Comparison of ENCODE assay signal across 1 cellular context in the genomic region with DNA sequence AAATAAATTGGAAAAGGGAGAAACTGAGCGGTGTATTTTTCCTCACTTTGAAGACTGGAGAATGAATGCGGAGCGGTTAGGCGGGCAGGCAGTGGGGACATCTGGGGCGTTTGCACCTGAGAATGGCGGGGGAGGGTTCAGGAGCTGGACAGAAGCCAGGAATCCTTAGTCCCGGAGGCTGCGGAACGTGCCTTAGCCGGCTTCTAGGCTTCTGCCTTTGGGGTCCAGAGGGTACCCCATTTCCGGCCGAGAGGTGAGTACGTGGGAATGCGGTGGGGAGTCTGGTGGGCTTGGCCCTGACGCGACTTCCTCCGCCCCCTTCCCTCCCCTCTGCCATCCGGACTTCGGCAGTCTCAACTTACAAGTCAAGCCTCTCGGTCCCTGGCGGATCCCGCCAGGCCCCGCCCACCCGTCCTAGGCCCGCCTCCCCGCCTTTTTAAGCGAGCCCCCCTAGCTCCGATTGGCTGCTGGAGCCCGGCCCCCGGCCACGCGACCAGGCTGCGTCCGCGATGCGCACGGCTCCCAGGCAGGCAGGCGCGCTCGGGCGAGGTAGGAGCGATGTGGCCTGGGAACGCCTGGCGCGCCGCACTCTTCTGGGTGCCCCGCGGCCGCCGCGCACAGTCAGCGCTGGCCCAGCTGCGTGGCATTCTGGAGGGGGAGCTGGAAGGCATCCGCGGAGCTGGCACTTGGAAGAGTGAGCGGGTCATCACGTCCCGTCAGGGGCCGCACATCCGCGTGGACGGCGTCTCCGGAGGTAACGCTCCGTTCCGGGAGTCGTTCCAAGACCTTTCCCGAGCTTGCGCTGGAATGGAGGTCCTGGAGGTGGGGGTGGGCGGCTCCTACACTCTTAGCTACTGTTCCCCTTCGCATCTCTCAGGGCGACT.
TF ChIP-seq lines count a peak whose summit lies in the region.

A gene (plus strand): TSS at position 525 of the 884 bp plus-strand sequence. CDS start 34 bp downstream, at position 559.

TF ChIP-seq in K562, 482 proteins besides CTCF, POLR2A, EP300 and RAD21 (continued from another document and continues in another):
- TF ChIP-seq, protein P1, sequence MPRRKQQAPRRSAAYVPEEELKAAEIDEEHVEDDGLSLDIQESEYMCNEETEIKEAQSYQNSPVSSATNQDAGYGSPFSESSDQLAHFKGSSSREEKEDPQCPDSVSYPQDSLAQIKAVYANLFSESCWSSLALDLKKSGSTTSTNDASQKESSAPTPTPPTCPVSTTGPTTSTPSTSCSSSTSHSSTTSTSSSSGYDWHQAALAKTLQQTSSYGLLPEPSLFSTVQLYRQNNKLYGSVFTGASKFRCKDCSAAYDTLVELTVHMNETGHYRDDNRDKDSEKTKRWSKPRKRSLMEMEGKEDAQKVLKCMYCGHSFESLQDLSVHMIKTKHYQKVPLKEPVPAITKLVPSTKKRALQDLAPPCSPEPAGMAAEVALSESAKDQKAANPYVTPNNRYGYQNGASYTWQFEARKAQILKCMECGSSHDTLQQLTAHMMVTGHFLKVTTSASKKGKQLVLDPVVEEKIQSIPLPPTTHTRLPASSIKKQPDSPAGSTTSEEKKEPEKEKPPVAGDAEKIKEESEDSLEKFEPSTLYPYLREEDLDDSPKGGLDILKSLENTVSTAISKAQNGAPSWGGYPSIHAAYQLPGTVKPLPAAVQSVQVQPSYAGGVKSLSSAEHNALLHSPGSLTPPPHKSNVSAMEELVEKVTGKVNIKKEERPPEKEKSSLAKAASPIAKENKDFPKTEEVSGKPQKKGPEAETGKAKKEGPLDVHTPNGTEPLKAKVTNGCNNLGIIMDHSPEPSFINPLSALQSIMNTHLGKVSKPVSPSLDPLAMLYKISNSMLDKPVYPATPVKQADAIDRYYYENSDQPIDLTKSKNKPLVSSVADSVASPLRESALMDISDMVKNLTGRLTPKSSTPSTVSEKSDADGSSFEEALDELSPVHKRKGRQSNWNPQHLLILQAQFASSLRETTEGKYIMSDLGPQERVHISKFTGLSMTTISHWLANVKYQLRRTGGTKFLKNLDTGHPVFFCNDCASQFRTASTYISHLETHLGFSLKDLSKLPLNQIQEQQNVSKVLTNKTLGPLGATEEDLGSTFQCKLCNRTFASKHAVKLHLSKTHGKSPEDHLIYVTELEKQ (CRISPR knock-in tag; IDR thresholded peaks at IDR 0.05) = no peak
- TF ChIP-seq, protein P2, sequence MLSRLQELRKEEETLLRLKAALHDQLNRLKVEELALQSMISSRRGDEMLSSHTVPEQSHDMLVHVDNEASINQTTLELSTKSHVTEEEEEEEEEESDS (CRISPR knock-in tag; IDR thresholded peaks at IDR 0.05) = no peak
- TF ChIP-seq ZNF707 (CRISPR knock-in tag; conservative IDR thresholded peaks at IDR 0.05) (no peak), JUND (IDR thresholded peaks at IDR 0.05; ENCODE audit: borderline replicate concordance, low read depth, low read length) (no peak), JUND (tag; IDR thresholded peaks at IDR 0.05; ENCODE audit: borderline replicate concordance, low read depth, low read length) (no peak), PCBP1 (IDR thresholded peaks at IDR 0.05; ENCODE audit: low read depth, low read length, poor library complexity, severe bottlenecking) (peak; percentile 41), RAD51 (IDR thresholded peaks at IDR 0.05; ENCODE audit: borderline replicate concordance, low read depth) (0 out of 2 replicates have a peak, but pooled peaks have one; percentile 15), CBFB (CRISPR knock-in tag; IDR thresholded peaks at IDR 0.05) (no peak), CREM (IDR thresholded peaks at IDR 0.05; ENCODE audit: low read depth) (peak; percentile 95), SIRT6 (IDR thresholded peaks at IDR 0.05; ENCODE audit: low read depth, low read length) (no peak), SETDB1 (IDR thresholded peaks at IDR 0.05; ENCODE audit: low read length) (no peak), MAFF (IDR thresholded peaks at IDR 0.05; ENCODE audit: low read length) (no peak), FOXA3 (CRISPR knock-in tag; conservative IDR thresholded peaks at IDR 0.05 in 1 of 2, IDR thresholded peaks at IDR 0.05 in 1 of 2) (no peak), ZSCAN29 (IDR thresholded peaks at IDR 0.05) (peak; percentile 60; the same call in 1 of the 2 replicates), TAF1 (IDR thresholded peaks at IDR 0.05; ENCODE audit: control insufficient read depth, extremely low read depth, insufficient read depth, low read length, severe bottlenecking) (no peak), MBD2 (IDR thresholded peaks at IDR 0.05; ENCODE audit: borderline replicate concordance, low read depth) (no peak), HOXB6 (CRISPR knock-in tag; IDR thresholded peaks at IDR 0.05; ENCODE audit: borderline replicate concordance) (no peak), ZNF239 (CRISPR knock-in tag; IDR thresholded peaks at IDR 0.05) (no peak), PML (IDR thresholded peaks at IDR 0.05; ENCODE audit: low read length) (no peak), NFIC (IDR thresholded peaks at IDR 0.05) (peak; percentile 97), HNRNPUL1 (IDR thresholded peaks at IDR 0.05; ENCODE audit: low read length) (no peak), ZNF316 (IDR thresholded peaks at IDR 0.05) (peak; percentile 42), HNRNPLL (IDR thresholded peaks at IDR 0.05; ENCODE audit: low read depth, low read length, poor library complexity, severe bottlenecking) (peak; percentile 26), MTF1 (CRISPR knock-in tag; IDR thresholded peaks at IDR 0.05; ENCODE audit: borderline replicate concordance) (no peak), ZNF561 (CRISPR knock-in tag; conservative IDR thresholded peaks at IDR 0.05) (no peak), ZNF197 (CRISPR knock-in tag; IDR thresholded peaks at IDR 0.05; ENCODE audit: low read depth) (no peak), EP400 (IDR thresholded peaks at IDR 0.05) (peak; percentile 68), NFE2L1 (tag; IDR thresholded peaks at IDR 0.05; ENCODE audit: borderline replicate concordance, low read depth) (no peak), NONO (IDR thresholded peaks at IDR 0.05; ENCODE audit: low read depth in 2 of 2, low read length in 1 of 2) (peak; percentile 39 to 77; a peak in 2 of 4 replicates), SMARCA5 (IDR thresholded peaks at IDR 0.05) (no peak), ZNF444 (CRISPR knock-in tag; IDR thresholded peaks at IDR 0.05) (no peak), SMC3 (conservative IDR thresholded peaks at IDR 0.05; ENCODE audit: insufficient read depth, low read depth, low read length) (no peak), MEF2D (tag; conservative IDR thresholded peaks at IDR 0.05; ENCODE audit: low read depth) (no peak), ZNF589 (CRISPR knock-in tag; IDR thresholded peaks at IDR 0.05; ENCODE audit: low read depth) (no peak), CCNT2 (IDR thresholded peaks at IDR 0.05; ENCODE audit: borderline replicate concordance, extremely low read depth, insufficient read length, low read depth, low read length) (peak; percentile 43), SMARCC2 (IDR thresholded peaks at IDR 0.05; ENCODE audit: low read depth) (no peak), ZNF146 (CRISPR knock-in tag; IDR thresholded peaks at IDR 0.05; ENCODE audit: unreplicated experiment) (no peak), SLC30A9 (CRISPR knock-in tag; IDR thresholded peaks at IDR 0.05) (no peak), SNIP1 (IDR thresholded peaks at IDR 0.05; ENCODE audit: low read depth) (no peak), MAFK (IDR thresholded peaks at IDR 0.05; ENCODE audit: low read length) (no peak), TBP (optimal IDR thresholded peaks at IDR 0.05; ENCODE audit: low read depth, low read length) (peak; percentile 62), DMBX1 (CRISPR knock-in tag; IDR thresholded peaks at IDR 0.05; ENCODE audit: borderline replicate concordance) (no peak)
- TF ChIP-seq, protein P3, sequence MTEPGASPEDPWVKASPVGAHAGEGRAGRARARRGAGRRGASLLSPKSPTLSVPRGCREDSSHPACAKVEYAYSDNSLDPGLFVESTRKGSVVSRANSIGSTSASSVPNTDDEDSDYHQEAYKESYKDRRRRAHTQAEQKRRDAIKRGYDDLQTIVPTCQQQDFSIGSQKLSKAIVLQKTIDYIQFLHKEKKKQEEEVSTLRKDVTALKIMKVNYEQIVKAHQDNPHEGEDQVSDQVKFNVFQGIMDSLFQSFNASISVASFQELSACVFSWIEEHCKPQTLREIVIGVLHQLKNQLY (CRISPR knock-in tag; conservative IDR thresholded peaks at IDR 0.05) = no peak
- TF ChIP-seq, protein P4, sequence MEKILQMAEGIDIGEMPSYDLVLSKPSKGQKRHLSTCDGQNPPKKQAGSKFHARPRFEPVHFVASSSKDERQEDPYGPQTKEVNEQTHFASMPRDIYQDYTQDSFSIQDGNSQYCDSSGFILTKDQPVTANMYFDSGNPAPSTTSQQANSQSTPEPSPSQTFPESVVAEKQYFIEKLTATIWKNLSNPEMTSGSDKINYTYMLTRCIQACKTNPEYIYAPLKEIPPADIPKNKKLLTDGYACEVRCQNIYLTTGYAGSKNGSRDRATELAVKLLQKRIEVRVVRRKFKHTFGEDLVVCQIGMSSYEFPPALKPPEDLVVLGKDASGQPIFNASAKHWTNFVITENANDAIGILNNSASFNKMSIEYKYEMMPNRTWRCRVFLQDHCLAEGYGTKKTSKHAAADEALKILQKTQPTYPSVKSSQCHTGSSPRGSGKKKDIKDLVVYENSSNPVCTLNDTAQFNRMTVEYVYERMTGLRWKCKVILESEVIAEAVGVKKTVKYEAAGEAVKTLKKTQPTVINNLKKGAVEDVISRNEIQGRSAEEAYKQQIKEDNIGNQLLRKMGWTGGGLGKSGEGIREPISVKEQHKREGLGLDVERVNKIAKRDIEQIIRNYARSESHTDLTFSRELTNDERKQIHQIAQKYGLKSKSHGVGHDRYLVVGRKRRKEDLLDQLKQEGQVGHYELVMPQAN (IDR thresholded peaks at IDR 0.05; ENCODE audit: borderline replicate concordance) = peak; percentile 84
- TF ChIP-seq, protein P5, sequence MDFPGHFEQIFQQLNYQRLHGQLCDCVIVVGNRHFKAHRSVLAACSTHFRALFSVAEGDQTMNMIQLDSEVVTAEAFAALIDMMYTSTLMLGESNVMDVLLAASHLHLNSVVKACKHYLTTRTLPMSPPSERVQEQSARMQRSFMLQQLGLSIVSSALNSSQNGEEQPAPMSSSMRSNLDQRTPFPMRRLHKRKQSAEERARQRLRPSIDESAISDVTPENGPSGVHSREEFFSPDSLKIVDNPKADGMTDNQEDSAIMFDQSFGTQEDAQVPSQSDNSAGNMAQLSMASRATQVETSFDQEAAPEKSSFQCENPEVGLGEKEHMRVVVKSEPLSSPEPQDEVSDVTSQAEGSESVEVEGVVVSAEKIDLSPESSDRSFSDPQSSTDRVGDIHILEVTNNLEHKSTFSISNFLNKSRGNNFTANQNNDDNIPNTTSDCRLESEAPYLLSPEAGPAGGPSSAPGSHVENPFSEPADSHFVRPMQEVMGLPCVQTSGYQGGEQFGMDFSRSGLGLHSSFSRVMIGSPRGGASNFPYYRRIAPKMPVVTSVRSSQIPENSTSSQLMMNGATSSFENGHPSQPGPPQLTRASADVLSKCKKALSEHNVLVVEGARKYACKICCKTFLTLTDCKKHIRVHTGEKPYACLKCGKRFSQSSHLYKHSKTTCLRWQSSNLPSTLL (IDR thresholded peaks at IDR 0.05) = no peak
- TF ChIP-seq, protein P6, sequence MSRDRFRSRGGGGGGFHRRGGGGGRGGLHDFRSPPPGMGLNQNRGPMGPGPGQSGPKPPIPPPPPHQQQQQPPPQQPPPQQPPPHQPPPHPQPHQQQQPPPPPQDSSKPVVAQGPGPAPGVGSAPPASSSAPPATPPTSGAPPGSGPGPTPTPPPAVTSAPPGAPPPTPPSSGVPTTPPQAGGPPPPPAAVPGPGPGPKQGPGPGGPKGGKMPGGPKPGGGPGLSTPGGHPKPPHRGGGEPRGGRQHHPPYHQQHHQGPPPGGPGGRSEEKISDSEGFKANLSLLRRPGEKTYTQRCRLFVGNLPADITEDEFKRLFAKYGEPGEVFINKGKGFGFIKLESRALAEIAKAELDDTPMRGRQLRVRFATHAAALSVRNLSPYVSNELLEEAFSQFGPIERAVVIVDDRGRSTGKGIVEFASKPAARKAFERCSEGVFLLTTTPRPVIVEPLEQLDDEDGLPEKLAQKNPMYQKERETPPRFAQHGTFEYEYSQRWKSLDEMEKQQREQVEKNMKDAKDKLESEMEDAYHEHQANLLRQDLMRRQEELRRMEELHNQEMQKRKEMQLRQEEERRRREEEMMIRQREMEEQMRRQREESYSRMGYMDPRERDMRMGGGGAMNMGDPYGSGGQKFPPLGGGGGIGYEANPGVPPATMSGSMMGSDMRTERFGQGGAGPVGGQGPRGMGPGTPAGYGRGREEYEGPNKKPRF (IDR thresholded peaks at IDR 0.05; ENCODE audit: low read depth, low read length) = no peak
- TF ChIP-seq, protein P7, sequence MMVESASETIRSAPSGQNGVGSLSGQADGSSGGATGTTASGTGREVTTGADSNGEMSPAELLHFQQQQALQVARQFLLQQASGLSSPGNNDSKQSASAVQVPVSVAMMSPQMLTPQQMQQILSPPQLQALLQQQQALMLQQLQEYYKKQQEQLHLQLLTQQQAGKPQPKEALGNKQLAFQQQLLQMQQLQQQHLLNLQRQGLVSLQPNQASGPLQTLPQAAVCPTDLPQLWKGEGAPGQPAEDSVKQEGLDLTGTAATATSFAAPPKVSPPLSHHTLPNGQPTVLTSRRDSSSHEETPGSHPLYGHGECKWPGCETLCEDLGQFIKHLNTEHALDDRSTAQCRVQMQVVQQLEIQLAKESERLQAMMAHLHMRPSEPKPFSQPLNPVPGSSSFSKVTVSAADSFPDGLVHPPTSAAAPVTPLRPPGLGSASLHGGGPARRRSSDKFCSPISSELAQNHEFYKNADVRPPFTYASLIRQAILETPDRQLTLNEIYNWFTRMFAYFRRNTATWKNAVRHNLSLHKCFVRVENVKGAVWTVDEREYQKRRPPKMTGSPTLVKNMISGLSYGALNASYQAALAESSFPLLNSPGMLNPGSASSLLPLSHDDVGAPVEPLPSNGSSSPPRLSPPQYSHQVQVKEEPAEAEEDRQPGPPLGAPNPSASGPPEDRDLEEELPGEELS (CRISPR knock-in tag; IDR thresholded peaks at IDR 0.05; ENCODE audit: borderline replicate concordance) = no peak
- TF ChIP-seq, protein P8, sequence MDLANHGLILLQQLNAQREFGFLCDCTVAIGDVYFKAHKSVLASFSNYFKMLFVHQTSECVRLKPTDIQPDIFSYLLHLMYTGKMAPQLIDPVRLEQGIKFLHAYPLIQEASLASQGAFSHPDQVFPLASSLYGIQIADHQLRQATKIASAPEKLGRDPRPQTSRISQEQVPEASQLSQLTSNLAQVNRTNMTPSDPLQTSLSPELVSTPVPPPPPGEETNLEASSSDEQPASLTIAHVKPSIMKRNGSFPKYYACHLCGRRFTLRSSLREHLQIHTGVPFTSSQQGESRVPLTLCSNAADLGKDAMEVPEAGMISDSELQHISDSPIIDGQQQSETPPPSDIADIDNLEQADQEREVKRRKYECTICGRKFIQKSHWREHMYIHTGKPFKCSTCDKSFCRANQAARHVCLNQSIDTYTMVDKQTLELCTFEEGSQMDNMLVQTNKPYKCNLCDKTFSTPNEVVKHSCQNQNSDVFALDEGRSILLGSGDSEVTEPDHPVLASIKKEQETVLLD (IDR thresholded peaks at IDR 0.05) = no peak
- TF ChIP-seq, protein P9, sequence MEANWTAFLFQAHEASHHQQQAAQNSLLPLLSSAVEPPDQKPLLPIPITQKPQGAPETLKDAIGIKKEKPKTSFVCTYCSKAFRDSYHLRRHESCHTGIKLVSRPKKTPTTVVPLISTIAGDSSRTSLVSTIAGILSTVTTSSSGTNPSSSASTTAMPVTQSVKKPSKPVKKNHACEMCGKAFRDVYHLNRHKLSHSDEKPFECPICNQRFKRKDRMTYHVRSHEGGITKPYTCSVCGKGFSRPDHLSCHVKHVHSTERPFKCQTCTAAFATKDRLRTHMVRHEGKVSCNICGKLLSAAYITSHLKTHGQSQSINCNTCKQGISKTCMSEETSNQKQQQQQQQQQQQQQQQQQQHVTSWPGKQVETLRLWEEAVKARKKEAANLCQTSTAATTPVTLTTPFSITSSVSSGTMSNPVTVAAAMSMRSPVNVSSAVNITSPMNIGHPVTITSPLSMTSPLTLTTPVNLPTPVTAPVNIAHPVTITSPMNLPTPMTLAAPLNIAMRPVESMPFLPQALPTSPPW (CRISPR knock-in tag; IDR thresholded peaks at IDR 0.05) = peak; percentile 66; the same call in 1 of the 2 replicates
